In the genomic region with DNA sequence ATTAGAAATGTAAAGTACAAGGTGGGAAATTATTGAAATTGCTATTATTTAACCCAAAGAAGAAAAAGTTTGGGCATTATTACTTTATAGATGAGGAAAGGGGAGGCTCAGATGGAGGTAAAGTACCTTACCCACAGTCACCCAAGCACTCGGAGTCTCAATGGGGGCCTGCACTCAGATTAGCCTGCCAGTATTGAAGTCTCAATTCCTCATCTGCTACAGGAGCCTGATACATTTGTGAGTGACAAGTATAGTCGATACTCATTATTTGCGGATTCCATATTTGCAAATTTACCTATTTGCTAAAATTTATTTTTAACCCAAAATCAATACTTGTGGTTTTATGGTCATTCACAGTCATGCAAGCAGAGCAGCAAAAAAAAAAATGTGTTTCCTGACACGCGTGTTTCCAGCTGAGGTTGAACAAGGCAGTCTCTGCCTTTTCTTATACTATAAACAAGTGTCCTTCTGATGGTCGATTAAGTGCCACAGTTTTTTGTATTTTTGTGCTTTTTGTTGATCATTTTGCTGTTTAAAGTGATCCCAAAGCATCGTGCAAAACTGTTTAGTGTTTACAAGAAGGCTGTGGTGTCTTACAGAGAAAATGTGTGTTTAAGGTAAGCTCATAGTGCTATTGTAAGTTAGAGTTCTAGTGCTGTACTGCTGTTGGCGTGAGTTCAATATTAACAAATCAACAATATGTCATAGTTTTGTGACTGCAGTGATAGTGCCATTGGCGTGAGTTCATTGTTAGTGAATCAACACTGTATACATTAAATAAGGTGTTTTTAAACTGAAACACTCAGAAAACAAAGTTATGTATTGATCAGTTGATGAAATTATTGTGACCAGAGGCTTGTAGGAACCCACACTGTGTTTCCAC, we compare ENCODE assay signal across 18 cellular contexts.
A peak's percentile ranks its signal among the peaks of the same experiment; 100 is the strongest.
DNase-seq lines count a peak whose midpoint lies in the region; ATAC-seq lines count a peak whose summit lies in the region.
"Had no signal": no experiment of that assay in that cellular context is flagged by ENCODE, and none has a peak within 500 bp of the region (broad histone marks: within the 10 kb centered on the region; RNA-seq: fewer than 3 reads in every experiment).

No MANE protein-coding gene starts in this region.

- H3K36me3 ChIP-seq in muscle layer of duodenum (ENCODE audit: control insufficient read depth in 1 of 2, insufficient read depth in 2 of 2, low read length in 2 of 2): no peaks in the 10 kb centered on the region
- H3K36me3 ChIP-seq: MG63, SJSA1 had no signal

- H3K4me1 ChIP-seq in muscle layer of duodenum (ENCODE audit: control insufficient read depth in 1 of 2, insufficient read depth in 2 of 2, low read length in 2 of 2): peaks cover 0 to 23% of the 10 kb centered on the region in 2 donors
- H3K4me1 ChIP-seq: SJSA1 had no signal

- H3K4me3 ChIP-seq in muscle layer of duodenum (ENCODE audit: low read depth in 1 of 2, low read length in 2 of 2): no peak overlapping the region
- H3K4me3 ChIP-seq: MG63, SJSA1 had no signal

- ATAC-seq in GM18519 (IDR thresholded peaks at IDR 0.05; ENCODE audit: low FRiP score, unreplicated experiment): peak; percentile 55
- ATAC-seq in HG02852 (IDR thresholded peaks at IDR 0.05; ENCODE audit: unreplicated experiment): peak; percentile 70
- ATAC-seq: T-cell had no signal

- H3K9me3 ChIP-seq in muscle layer of duodenum (ENCODE audit: control insufficient read depth in 1 of 2, low read length in 2 of 2): no peaks in the 10 kb centered on the region
- H3K9me3 ChIP-seq: MG63, SJSA1 had no signal

- H3K27ac ChIP-seq in muscle layer of duodenum (ENCODE audit: low read length): peak overlapping the region; percentile 10
- H3K27ac ChIP-seq: SJSA1 had no signal

- DNase-seq in NCI-H146 treated with DMSO at 0.1 percent for 48 hours (lab: John Stamatoyannopoulos, UW; ENCODE audit: unreplicated experiment) (peak; percentile 41), NCI-H1048 (lab: John Stamatoyannopoulos, UW) (no peak), putamen (ENCODE audit: low spot score) (no peak)
- no peak for DNase-seq in activated CD4-positive, alpha-beta T cell treated with anti-CD3 and anti-CD28 coated beads for 48 hours
- DNase-seq in stimulated activated naive CD4-positive, alpha-beta T cell (lab: John Stamatoyannopoulos, UW): no peak
- DNase-seq: COR-L47, DMS53, H7, KG1, MG63, NCI-H2029, NCI-H226, NCI-H526, T-cell had no signal

- no peaks in the 10 kb centered on the region for H3K27me3 ChIP-seq in muscle layer of duodenum (ENCODE audit: low read depth, low read length)
- H3K27me3 ChIP-seq: SJSA1 had no signal
